22 cellular contexts compared by ENCODE assay signal in genomic region chr3:106589306-106589942, GRCh38.
A peak's percentile ranks its signal among the peaks of the same experiment; 100 is the strongest.
DNase-seq lines count a peak whose midpoint lies in the region; ATAC-seq, FAIRE-seq and TF ChIP-seq lines count a peak whose summit lies in the region.
"Had no signal": no experiment of that assay in that cellular context is flagged by ENCODE, and none has a peak within 500 bp of the region (broad histone marks: within the 10 kb centered on the region; RNA-seq: fewer than 3 reads in every experiment).

No MANE protein-coding gene starts in this region.

- no peak overlapping the region for H3K4me3 Mint-ChIP-seq in astrocyte (ENCODE audit: unreplicated experiment)
- H3K4me3 Mint-ChIP-seq: activated naive CD4-positive, alpha-beta T cell treated with anti-CD3 and anti-CD28 coated beads, Interleukin-2, amount 10 ng/mL, durations not matched to agents 7 days and 5 days; CD4-positive, alpha-beta memory T cell; central memory CD8-positive, alpha-beta T cell; immature natural killer cell; stimulated activated naive B cell treated with anti-CD40 and anti-IgM and Interleukin-4, amounts not matched to agents 10 μg/mL and 1 μg/mL and 100 μg/mL, for 72 hours; T-cell had no signal

- no peaks in the 10 kb centered on the region for H3K27me3 Mint-ChIP-seq in astrocyte (ENCODE audit: low read depth, unreplicated experiment)
- H3K27me3 Mint-ChIP-seq: activated naive CD4-positive, alpha-beta T cell treated with anti-CD3 and anti-CD28 coated beads, Interleukin-2, amount 10 ng/mL, durations not matched to agents 7 days and 5 days; CD4-positive, alpha-beta memory T cell; central memory CD8-positive, alpha-beta T cell; stimulated activated naive B cell treated with anti-CD40 and anti-IgM and Interleukin-4, amounts not matched to agents 10 μg/mL and 1 μg/mL and 100 μg/mL, for 72 hours; T-cell had no signal

- H3K4me1 ChIP-seq in astrocyte (ENCODE audit: insufficient read depth, low read length) (no peaks in the 10 kb centered on the region), smooth muscle cell (ENCODE audit: low read depth) (peaks cover 8% of the 10 kb centered on the region)

- FAIRE-seq in astrocyte (lab: Jason Lieb, UNC) = no peak
- FAIRE-seq: RCC 7860 had no signal

- peak; percentile 2 for DNase-seq in activated T-cell treated with anti-CD3 and anti-CD28 coated beads for 48 hours (ENCODE audit: low read depth)
- no peak for DNase-seq in activated T-cell treated with anti-CD3 and anti-CD28 coated beads, Interleukin-2, amount 50 U/mL, for 1 hour
- DNase-seq in astrocyte (ENCODE audit: low read depth) = peak; percentile 93
- peak; percentile 59 for DNase-seq in fibroblast of the conjunctiva (ENCODE audit: low read depth)
- no peak for DNase-seq in smooth muscle cell (lab: John Stamatoyannopoulos, UW; ENCODE audit: unreplicated experiment)
- no peak for DNase-seq in COLO668 (lab: John Stamatoyannopoulos, UW; ENCODE audit: unreplicated experiment)
- DNase-seq in SW480 (ENCODE audit: low spot score) = no peak
- DNase-seq: activated naive CD4-positive, alpha-beta T cell treated with anti-CD3 and anti-CD28 coated beads, Interleukin-2, amount 10 ng/mL, durations not matched to agents 7 days and 5 days; CD4-positive, alpha-beta memory T cell; DND-41; glutamatergic neuron; immature natural killer cell; MM.1S; NCI-H2107; stimulated activated naive B cell treated with anti-CD40 and anti-IgM and Interleukin-4, amounts not matched to agents 10 μg/mL and 1 μg/mL and 100 μg/mL, for 72 hours; T-cell; upper lobe of left lung had no signal

- no peak overlapping the region for H3K27ac Mint-ChIP-seq in astrocyte (ENCODE audit: unreplicated experiment)
- H3K27ac Mint-ChIP-seq: activated naive CD4-positive, alpha-beta T cell treated with anti-CD3 and anti-CD28 coated beads, Interleukin-2, amount 10 ng/mL, durations not matched to agents 7 days and 5 days; CD4-positive, alpha-beta memory T cell; immature natural killer cell; stimulated activated naive B cell treated with anti-CD40 and anti-IgM and Interleukin-4, amounts not matched to agents 10 μg/mL and 1 μg/mL and 100 μg/mL, for 72 hours; T-cell had no signal

- H3K9ac ChIP-seq in astrocyte (ENCODE audit: low read length) = no peak overlapping the region
- H3K9ac ChIP-seq in smooth muscle cell (ENCODE audit: low read depth) = no peak overlapping the region

- H3K27ac ChIP-seq in astrocyte (ENCODE audit: low read depth, low read length) (no peak overlapping the region), smooth muscle cell (ENCODE audit: low read depth) (no peak overlapping the region)
- H3K27ac ChIP-seq: skin epidermis, upper lobe of left lung, VCaP had no signal

- H2AFZ ChIP-seq in astrocyte (ENCODE audit: low read depth, low read length) (no peak overlapping the region), smooth muscle cell (ENCODE audit: low read depth) (no peak overlapping the region)

- no peak overlapping the region for H3K4me2 ChIP-seq in astrocyte (ENCODE audit: low read length)
- H3K4me2 ChIP-seq in smooth muscle cell = peak overlapping the region; percentile 61

- no peaks in the 10 kb centered on the region for H3K9me3 ChIP-seq in astrocyte (ENCODE audit: insufficient read depth, low read depth, low read length)
- H3K9me3 ChIP-seq in smooth muscle cell (replicated peaks; ENCODE audit: low read depth) = no peaks in the 10 kb centered on the region
- H3K9me3 ChIP-seq: upper lobe of left lung had no signal

- H3K36me3 ChIP-seq in astrocyte (ENCODE audit: insufficient read depth, low read length) (no peaks in the 10 kb centered on the region), smooth muscle cell (ENCODE audit: low read depth) (no peaks in the 10 kb centered on the region)
- H3K36me3 ChIP-seq: upper lobe of left lung had no signal

- H3K27me3 ChIP-seq in astrocyte (ENCODE audit: insufficient read depth, low read length) (no peaks in the 10 kb centered on the region), smooth muscle cell (ENCODE audit: low read depth) (no peaks in the 10 kb centered on the region)
- H3K27me3 ChIP-seq: upper lobe of left lung had no signal

- H3F3A ChIP-seq in smooth muscle cell (ENCODE audit: low read depth) = no peaks in the 10 kb centered on the region

- TF ChIP-seq CTCF in astrocyte (IDR thresholded peaks at IDR 0.05; ENCODE audit: insufficient read depth, low read depth, low read length) (no peak), smooth muscle cell (IDR thresholded peaks at IDR 0.05; ENCODE audit: borderline replicate concordance, insufficient read depth, poor library complexity, severe bottlenecking) (no peak)

- no peaks in the 10 kb centered on the region for H3K79me2 ChIP-seq in astrocyte (ENCODE audit: insufficient read depth, low read length)
- H3K79me2 ChIP-seq in smooth muscle cell (ENCODE audit: low read depth) = no peaks in the 10 kb centered on the region

- H4K20me1 ChIP-seq in astrocyte (ENCODE audit: insufficient read depth, low read length) (no peaks in the 10 kb centered on the region), smooth muscle cell (ENCODE audit: low read depth) (no peaks in the 10 kb centered on the region)

- ATAC-seq in HG02870 (IDR thresholded peaks at IDR 0.05; ENCODE audit: unreplicated experiment) = no peak
- ATAC-seq: stimulated activated naive B cell treated with anti-CD40 and anti-IgM and Interleukin-4, amounts not matched to agents 10 μg/mL and 1 μg/mL and 100 μg/mL, for 72 hours; T-cell had no signal

- no peaks in the 10 kb centered on the region for H3K36me3 Mint-ChIP-seq in astrocyte (ENCODE audit: low read depth, unreplicated experiment)
- H3K36me3 Mint-ChIP-seq: activated naive CD4-positive, alpha-beta T cell treated with anti-CD3 and anti-CD28 coated beads, Interleukin-2, amount 10 ng/mL, durations not matched to agents 7 days and 5 days; CD4-positive, alpha-beta memory T cell; immature natural killer cell; T-cell had no signal

- H3K4me3 ChIP-seq in astrocyte (ENCODE audit: insufficient read depth, low read depth, low read length) = no peak overlapping the region
- no peak overlapping the region for H3K4me3 ChIP-seq in smooth muscle cell
- H3K4me3 ChIP-seq: skin epidermis, upper lobe of left lung had no signal

- whole genome bisulfite sequencing in smooth muscle cell (ENCODE audit: low lambda C conversion rate) = 84% methylated on average over 5 of the region's 5 CpGs

- H3K9me3 Mint-ChIP-seq in astrocyte (ENCODE audit: unreplicated experiment) = no peaks in the 10 kb centered on the region
- H3K9me3 Mint-ChIP-seq: activated naive CD4-positive, alpha-beta T cell treated with anti-CD3 and anti-CD28 coated beads, Interleukin-2, amount 10 ng/mL, durations not matched to agents 7 days and 5 days; CD4-positive, alpha-beta memory T cell; central memory CD8-positive, alpha-beta T cell; immature natural killer cell; T-cell had no signal

- no peaks in the 10 kb centered on the region for H3K4me1 Mint-ChIP-seq in astrocyte (ENCODE audit: low read depth, unreplicated experiment)
- H3K4me1 Mint-ChIP-seq: activated naive CD4-positive, alpha-beta T cell treated with anti-CD3 and anti-CD28 coated beads, Interleukin-2, amount 10 ng/mL, durations not matched to agents 7 days and 5 days; central memory CD8-positive, alpha-beta T cell; immature natural killer cell; T-cell had no signal

Comparison
In these comparisons a context has a peak if more than half of its experiments do, and no peak if none do; other contexts are left out.
1. DNase-seq: peak in activated T-cell treated with anti-CD3 and anti-CD28 coated beads for 48 hours (single experiment), astrocyte (single experiment) and fibroblast of the conjunctiva (single experiment); none in activated T-cell treated with anti-CD3 and anti-CD28 coated beads, Interleukin-2, amount 50 U/mL, for 1 hour (single experiment), smooth muscle cell (single experiment), COLO668 (single experiment) and SW480 (single experiment).